In genomic region chr20:2663887-2664719, GRCh38 we compare ENCODE assay signal across 8 cellular contexts. TPM values are rescaled to one million over a fixed set of nuclear protein-coding genes. Genes with fewer than 3 reads are reported as not detected.
DNase-seq lines count a peak whose midpoint lies in the region; TF ChIP-seq lines count a peak whose summit lies in the region.

IDH3B (minus strand) TSS chr20:2664216; CDS start chr20:2664188, 28 bp downstream.

- H3K4me3 ChIP-seq in Loucy (ENCODE audit: low read length, poor library complexity, severe bottlenecking) (peak within 1 kb of the TSS; percentile 98), fibroblast of pulmonary artery (replicated peaks; ENCODE audit: low read depth, low read length) (peak within 1 kb of the TSS; percentile 99)

- peaks cover 12% of the 10 kb centered on the region for H3K4me1 ChIP-seq in Loucy (ENCODE audit: insufficient read depth, low read length, poor library complexity, severe bottlenecking)

- peaks cover 18% of the 10 kb centered on the region; the same call in 1 of the 2 replicates for H3K36me3 ChIP-seq in Loucy (ENCODE audit: insufficient read depth, low read length)

- TF ChIP-seq CTCF in Loucy (conservative IDR thresholded peaks at IDR 0.05; ENCODE audit: low read length) (no peak), fibroblast of pulmonary artery (IDR thresholded peaks at IDR 0.05; ENCODE audit: low read length, missing control alignments) (no peak), nephron (IDR thresholded peaks at IDR 0.05; ENCODE audit: unreplicated experiment in 3 of 3) (no peak)

- H3K79me2 ChIP-seq in Loucy (ENCODE audit: insufficient read depth, low read length), result peaks cover 25% of the 10 kb centered on the region

- H3K4me2 ChIP-seq in Loucy (ENCODE audit: low read depth, low read length, poor library complexity, severe bottlenecking), result peak within 1 kb of the TSS; percentile 99

- DNase-seq in Daoy (ENCODE audit: low read depth) (peak; percentile 92), GOT3 (lab: John Stamatoyannopoulos, UW) (peak; percentile 77), SHP77 (lab: John Stamatoyannopoulos, UW) (peak; percentile 92 to 95), fibroblast of pulmonary artery (ENCODE audit: low read depth) (peak; percentile 94)
- peak; percentile 87 for DNase-seq in activated effector memory CD4-positive, alpha-beta T cell treated with Interleukin-2 at 50 U/mL for 16 hours

- no peaks in the 10 kb centered on the region for H3K9me2 ChIP-seq in Loucy (replicated peaks; ENCODE audit: low read depth, low read length)

- no peaks in the 10 kb centered on the region for H3K27me3 ChIP-seq in Loucy (ENCODE audit: insufficient read depth, low read length, poor library complexity, severe bottlenecking)

- H3K27me3 Mint-ChIP-seq in nephron (ENCODE audit: low read depth), result peaks cover 8% of the 10 kb centered on the region
- no peaks in the 10 kb centered on the region for H3K27me3 Mint-ChIP-seq in stimulated activated naive CD8-positive, alpha-beta T cell treated with anti-CD3 and anti-CD28 coated beads, Interleukin-15, Interleukin-2, amounts not matched to agents 100 ng/mL and 50 ng/mL, for 24 hours

- H3K9me3 ChIP-seq in Loucy (ENCODE audit: insufficient read depth, low read depth, low read length), result no peaks in the 10 kb centered on the region

- peaks cover 7% of the 10 kb centered on the region for H4K20me1 ChIP-seq in Loucy (ENCODE audit: insufficient read depth, low read length, poor library complexity, severe bottlenecking)

- H3F3A ChIP-seq in Loucy (ENCODE audit: low read depth), result 0 out of 2 replicates have a peak, but pooled peaks cover 6% of the 10 kb centered on the region

- peaks cover 32% of the 10 kb centered on the region for H3K36me3 Mint-ChIP-seq in nephron (ENCODE audit: low read depth)
- H3K36me3 Mint-ChIP-seq in stimulated activated naive CD8-positive, alpha-beta T cell treated with anti-CD3 and anti-CD28 coated beads, Interleukin-15, Interleukin-2, amounts not matched to agents 100 ng/mL and 50 ng/mL, for 24 hours (ENCODE audit: low read depth), result peaks cover 23% of the 10 kb centered on the region

- H3K4me1 Mint-ChIP-seq in nephron, result peaks cover 14% of the 10 kb centered on the region
- peaks cover 28% of the 10 kb centered on the region for H3K4me1 Mint-ChIP-seq in stimulated activated naive CD8-positive, alpha-beta T cell treated with anti-CD3 and anti-CD28 coated beads, Interleukin-15, Interleukin-2, amounts not matched to agents 100 ng/mL and 50 ng/mL, for 24 hours (ENCODE audit: low read depth)

- no peaks in the 10 kb centered on the region for H3K9me3 Mint-ChIP-seq in nephron
- no peaks in the 10 kb centered on the region for H3K9me3 Mint-ChIP-seq in stimulated activated naive CD8-positive, alpha-beta T cell treated with anti-CD3 and anti-CD28 coated beads, Interleukin-15, Interleukin-2, amounts not matched to agents 100 ng/mL and 50 ng/mL, for 24 hours

- peak within 1 kb of the TSS; percentile 96 to 97 (median 97) for H3K27ac Mint-ChIP-seq in nephron
- H3K27ac Mint-ChIP-seq in stimulated activated naive CD8-positive, alpha-beta T cell treated with anti-CD3 and anti-CD28 coated beads, Interleukin-15, Interleukin-2, amounts not matched to agents 100 ng/mL and 50 ng/mL, for 24 hours, result peak within 1 kb of the TSS; percentile 92

- peak within 1 kb of the TSS; percentile 85 to 92 (median 88) for H3K4me3 Mint-ChIP-seq in nephron
- peak within 1 kb of the TSS; percentile 88 for H3K4me3 Mint-ChIP-seq in stimulated activated naive CD8-positive, alpha-beta T cell treated with anti-CD3 and anti-CD28 coated beads, Interleukin-15, Interleukin-2, amounts not matched to agents 100 ng/mL and 50 ng/mL, for 24 hours

- H2AFZ ChIP-seq in Loucy (ENCODE audit: low read length), result peak within 1 kb of the TSS; percentile 92

- peak within 1 kb of the TSS; percentile 92 for H3K9ac ChIP-seq in Loucy (ENCODE audit: low read depth, low read length, poor library complexity, severe bottlenecking)

RNA-seq across cellular contexts. Expression of gene IDH3B, which starts in this region (rescaled TPM):
- 181 and 228 TPM in 2 replicates for total RNA-seq in Daoy (2014; rRNA removed; shearing (Covaris generic))

Comparison
In these comparisons a context has a peak if more than half of its experiments do, and no peak if none do; other contexts are left out.
1. Peak in every context shown above with its lines: DNase-seq and H3K4me3 ChIP-seq.